Comparison of ENCODE assay signal across 18 cellular contexts in the genomic region with DNA sequence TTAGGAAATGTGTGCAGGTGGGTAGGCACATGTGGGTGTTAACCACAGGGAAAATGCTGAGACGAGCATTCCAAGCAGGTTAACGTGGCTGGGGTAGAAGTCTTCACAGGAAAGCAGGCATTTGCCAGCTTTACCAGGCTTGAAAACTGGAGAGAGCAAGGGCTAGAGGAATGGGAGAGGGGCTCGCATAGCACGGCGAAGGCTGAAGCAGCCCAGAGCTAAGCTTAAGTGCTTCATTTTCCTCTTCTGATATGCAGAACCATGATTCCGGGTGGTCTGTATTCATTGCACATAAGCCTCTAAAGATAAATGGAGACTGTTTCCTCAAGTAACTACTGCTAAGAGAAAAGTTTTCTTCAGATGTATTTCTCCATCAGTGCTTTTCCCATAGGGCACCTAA.
DNase-seq lines count a peak whose midpoint lies in the region; ATAC-seq and TF ChIP-seq lines count a peak whose summit lies in the region.
"Had no signal": no experiment of that assay in that cellular context is flagged by ENCODE, and none has a peak within 500 bp of the region (broad histone marks: within the 10 kb centered on the region; RNA-seq: fewer than 3 reads in every experiment).

No MANE protein-coding gene starts in this region.

- H3K4me1 ChIP-seq in smooth muscle cell (ENCODE audit: low read depth), result peaks cover 6% of the 10 kb centered on the region
- H3K4me1 ChIP-seq in trophoblast cell (ENCODE audit: control insufficient read depth in 1 of 2, insufficient read depth in 2 of 2, low read length in 2 of 2), result no peaks in the 10 kb centered on the region
- H3K4me1 ChIP-seq: Caco-2 had no signal

- TF ChIP-seq CTCF in smooth muscle cell (IDR thresholded peaks at IDR 0.05; ENCODE audit: borderline replicate concordance, insufficient read depth, poor library complexity, severe bottlenecking), result no peak

- 26% methylated on average over 6 of the region's 6 CpGs for WGBS in smooth muscle cell (ENCODE audit: low lambda C conversion rate)
- WGBS in trophoblast cell (ENCODE audit: extremely low coverage, insufficient coverage, insufficient read length), result no CpG with 5 or more reads among the region's 6 CpGs

- no peak overlapping the region for H4K12ac ChIP-seq in trophoblast cell (ENCODE audit: low read depth, low read length)

- H3K27ac ChIP-seq in smooth muscle cell (ENCODE audit: low read depth), result peak overlapping the region; percentile 77
- H3K27ac ChIP-seq in trophoblast cell (ENCODE audit: low read depth, low read length), result no peak overlapping the region

- no peaks in the 10 kb centered on the region for H4K20me1 ChIP-seq in smooth muscle cell (ENCODE audit: low read depth)

- peak overlapping the region; percentile 93 for H3K27ac Mint-ChIP-seq in activated naive CD4-positive, alpha-beta T cell treated with anti-CD3 and anti-CD28 coated beads, Interleukin-2, amount 10 ng/mL, durations not matched to agents 7 days and 5 days
- H3K27ac Mint-ChIP-seq in activated naive CD4-positive, alpha-beta T cell treated with anti-CD3 and anti-CD28 coated beads, Interleukin-2, amount 50 U/mL, for 72 hours, result peak overlapping the region in 1 of 2 donors; percentile 98
- peak overlapping the region; percentile 89 for H3K27ac Mint-ChIP-seq in activated CD4-positive, alpha-beta memory T cell treated with anti-CD3 and anti-CD28 coated beads for 36 hours
- peak overlapping the region; percentile 74 for H3K27ac Mint-ChIP-seq in activated T-helper 17 cell treated with anti-CD3 and anti-CD28 coated beads, Interleukin-2, amount 50 U/mL, for 72 hours

- peaks cover 6% of the 10 kb centered on the region for H3K9me3 Mint-ChIP-seq in activated naive CD4-positive, alpha-beta T cell treated with anti-CD3 and anti-CD28 coated beads, Interleukin-2, amount 10 ng/mL, durations not matched to agents 7 days and 5 days
- H3K9me3 Mint-ChIP-seq in activated naive CD4-positive, alpha-beta T cell treated with anti-CD3 and anti-CD28 coated beads, Interleukin-2, amount 50 U/mL, for 72 hours, result no peaks in the 10 kb centered on the region
- no peaks in the 10 kb centered on the region for H3K9me3 Mint-ChIP-seq in activated CD4-positive, alpha-beta memory T cell treated with anti-CD3 and anti-CD28 coated beads for 36 hours
- no peaks in the 10 kb centered on the region for H3K9me3 Mint-ChIP-seq in activated T-helper 17 cell treated with anti-CD3 and anti-CD28 coated beads, Interleukin-2, amount 50 U/mL, for 72 hours

- H3K4me2 ChIP-seq in smooth muscle cell (peak overlapping the region; percentile 71), trophoblast cell (ENCODE audit: low read length) (no peak overlapping the region)

- intact Hi-C loops in activated CD4-positive, alpha-beta memory T cell treated with anti-CD3 and anti-CD28 coated beads for 36 hours (cut with micrococcal nuclease), result loop anchor here (2.0 kb wide), 2 partner anchors 281 to 415 kb away; a partner anchor contains a TSS

- H3K79me2 ChIP-seq in smooth muscle cell (ENCODE audit: low read depth), result peaks cover 4% of the 10 kb centered on the region
- H3K79me2 ChIP-seq in trophoblast cell (ENCODE audit: control insufficient read depth, insufficient read depth, low read length, poor library complexity), result no peaks in the 10 kb centered on the region

- H4K91ac ChIP-seq in trophoblast cell (ENCODE audit: low read depth, low read length), result no peak overlapping the region

- no peak overlapping the region for H3K4ac ChIP-seq in trophoblast cell (ENCODE audit: low read depth, low read length)

- no peak overlapping the region for H3K4me3 Mint-ChIP-seq in activated naive CD4-positive, alpha-beta T cell treated with anti-CD3 and anti-CD28 coated beads, Interleukin-2, amount 10 ng/mL, durations not matched to agents 7 days and 5 days
- H3K4me3 Mint-ChIP-seq in activated CD4-positive, alpha-beta memory T cell treated with anti-CD3 and anti-CD28 coated beads for 36 hours, result no peak overlapping the region
- H3K4me3 Mint-ChIP-seq in activated T-helper 17 cell treated with anti-CD3 and anti-CD28 coated beads, Interleukin-2, amount 50 U/mL, for 72 hours, result peak overlapping the region; percentile 18

- POLR2A ChIA-PET in activated CD4-positive, alpha-beta memory T cell treated with anti-CD3 and anti-CD28 coated beads for 36 hours (lab: Charles Lee), result interaction anchor here (1.1 to 1.9 kb wide), 5 partner anchors 32 to 414 kb away, joined by 3 to 25 read pairs (median 4); a partner anchor contains a TSS

- no peak overlapping the region for H3K18ac ChIP-seq in trophoblast cell (ENCODE audit: low read length)

- no peak overlapping the region for H3K23ac ChIP-seq in trophoblast cell (ENCODE audit: low read length)

- H2AK5ac ChIP-seq in trophoblast cell (ENCODE audit: low read length), result no peak overlapping the region

- H3K79me1 ChIP-seq in trophoblast cell (ENCODE audit: low read length), result no peaks in the 10 kb centered on the region

- H2BK120ac ChIP-seq in trophoblast cell (ENCODE audit: insufficient read depth, low read length, poor library complexity), result no peak overlapping the region

- DNase-seq in activated naive CD4-positive, alpha-beta T cell treated with anti-CD3 and anti-CD28 coated beads, Interleukin-2, amount 10 ng/mL, durations not matched to agents 7 days and 5 days, result no peak
- no peak for DNase-seq in activated naive CD4-positive, alpha-beta T cell treated with anti-CD3 and anti-CD28 coated beads, Interleukin-2, amount 50 U/mL, for 72 hours (ENCODE audit: low spot score in 2 of 2)
- no peak for DNase-seq in activated CD4-positive, alpha-beta memory T cell treated with anti-CD3 and anti-CD28 coated beads for 36 hours
- DNase-seq in smooth muscle cell (lab: John Stamatoyannopoulos, UW; ENCODE audit: unreplicated experiment), result no peak
- no peak for DNase-seq in trophoblast cell
- DNase-seq: Caco-2, DMS153, EL, IMR-90, Karpas-422, MG63, NCI-H1092, NCI-H146, NCI-H2081, NCI-H748 treated with DMSO at 0.1 percent for 48 hours, OCI-M1 had no signal

- peak overlapping the region; percentile 2 for H2AFZ ChIP-seq in smooth muscle cell (ENCODE audit: low read depth)
- no peak overlapping the region for H2AFZ ChIP-seq in trophoblast cell (ENCODE audit: insufficient read depth, low read length, poor library complexity)

- H3F3A ChIP-seq in smooth muscle cell (ENCODE audit: low read depth), result peaks cover 12% of the 10 kb centered on the region

- H3K4me3 ChIP-seq in smooth muscle cell, result no peak overlapping the region
- no peak overlapping the region for H3K4me3 ChIP-seq in trophoblast cell (ENCODE audit: low read depth, low read length)
- H3K4me3 ChIP-seq: MG63 had no signal

- H3K27me3 ChIP-seq in smooth muscle cell (ENCODE audit: low read depth), result no peaks in the 10 kb centered on the region
- no peaks in the 10 kb centered on the region for H3K27me3 ChIP-seq in trophoblast cell (ENCODE audit: insufficient read depth, low read length)

- CTCF ChIA-PET in activated naive CD4-positive, alpha-beta T cell treated with anti-CD3 and anti-CD28 coated beads, Interleukin-2, amount 10 ng/mL, durations not matched to agents 7 days and 5 days (lab: Charles Lee), result interaction anchor here (0.7 to 1.9 kb wide), 3 partner anchors 34 to 209 kb away, joined by 3 to 8 read pairs (median 4); no protein-coding TSS in a partner anchor
- CTCF ChIA-PET in activated CD4-positive, alpha-beta memory T cell treated with anti-CD3 and anti-CD28 coated beads for 36 hours (lab: Charles Lee), result interaction anchor here (0.8 to 2.6 kb wide), 6 partner anchors 113 to 733 kb away, joined by 3 to 12 read pairs (median 5); no protein-coding TSS in a partner anchor

- H3K9me3 ChIP-seq in smooth muscle cell (replicated peaks; ENCODE audit: low read depth) (no peaks in the 10 kb centered on the region), trophoblast cell (ENCODE audit: insufficient read depth, low read depth, low read length) (no peaks in the 10 kb centered on the region)
- H3K9me3 ChIP-seq: Caco-2, MG63 had no signal

- H3K9ac ChIP-seq in smooth muscle cell (ENCODE audit: low read depth), result no peak overlapping the region
- no peak overlapping the region for H3K9ac ChIP-seq in trophoblast cell (ENCODE audit: low read length)

- H3K4me1 Mint-ChIP-seq in activated naive CD4-positive, alpha-beta T cell treated with anti-CD3 and anti-CD28 coated beads, Interleukin-2, amount 10 ng/mL, durations not matched to agents 7 days and 5 days, result peaks cover 62% of the 10 kb centered on the region
- H3K4me1 Mint-ChIP-seq in activated CD4-positive, alpha-beta memory T cell treated with anti-CD3 and anti-CD28 coated beads for 36 hours (ENCODE audit: low read depth), result peaks cover 33% of the 10 kb centered on the region
- peaks cover 17% of the 10 kb centered on the region for H3K4me1 Mint-ChIP-seq in activated T-helper 17 cell treated with anti-CD3 and anti-CD28 coated beads, Interleukin-2, amount 50 U/mL, for 72 hours

- H4K8ac ChIP-seq in trophoblast cell (ENCODE audit: low read depth, low read length), result no peak overlapping the region

- H2BK12ac ChIP-seq in trophoblast cell (ENCODE audit: low read length), result no peak overlapping the region

- no peak overlapping the region for H2BK5ac ChIP-seq in trophoblast cell (ENCODE audit: low read depth, low read length, poor library complexity)

- no peaks in the 10 kb centered on the region for H3K27me3 Mint-ChIP-seq in activated naive CD4-positive, alpha-beta T cell treated with anti-CD3 and anti-CD28 coated beads, Interleukin-2, amount 10 ng/mL, durations not matched to agents 7 days and 5 days
- no peaks in the 10 kb centered on the region for H3K27me3 Mint-ChIP-seq in activated CD4-positive, alpha-beta memory T cell treated with anti-CD3 and anti-CD28 coated beads for 36 hours
- no peaks in the 10 kb centered on the region for H3K27me3 Mint-ChIP-seq in activated T-helper 17 cell treated with anti-CD3 and anti-CD28 coated beads, Interleukin-2, amount 50 U/mL, for 72 hours

- H3K36me3 ChIP-seq in smooth muscle cell (ENCODE audit: low read depth) (no peaks in the 10 kb centered on the region), trophoblast cell (ENCODE audit: control insufficient read depth in 1 of 2, insufficient read depth in 2 of 2, low read length in 2 of 2) (no peaks in the 10 kb centered on the region)
- H3K36me3 ChIP-seq: MG63 had no signal

- H3K14ac ChIP-seq in trophoblast cell (ENCODE audit: low read length), result no peak overlapping the region

- no peak for ATAC-seq in activated naive CD4-positive, alpha-beta T cell treated with anti-CD3 and anti-CD28 coated beads, Interleukin-2, amount 50 U/mL, for 72 hours
- no peak for ATAC-seq in activated T-helper 17 cell treated with anti-CD3 and anti-CD28 coated beads, Interleukin-2, amount 50 U/mL, for 72 hours (replicated peaks)
- no peak for ATAC-seq in HG03342 (IDR thresholded peaks at IDR 0.05; ENCODE audit: unreplicated experiment)

- H3K36me3 Mint-ChIP-seq in activated naive CD4-positive, alpha-beta T cell treated with anti-CD3 and anti-CD28 coated beads, Interleukin-2, amount 10 ng/mL, durations not matched to agents 7 days and 5 days, result peaks cover 17% of the 10 kb centered on the region
- H3K36me3 Mint-ChIP-seq in activated naive CD4-positive, alpha-beta T cell treated with anti-CD3 and anti-CD28 coated beads, Interleukin-2, amount 50 U/mL, for 72 hours, result no peaks in the 10 kb centered on the region
- no peaks in the 10 kb centered on the region for H3K36me3 Mint-ChIP-seq in activated CD4-positive, alpha-beta memory T cell treated with anti-CD3 and anti-CD28 coated beads for 36 hours
- no peaks in the 10 kb centered on the region for H3K36me3 Mint-ChIP-seq in activated T-helper 17 cell treated with anti-CD3 and anti-CD28 coated beads, Interleukin-2, amount 50 U/mL, for 72 hours (ENCODE audit: low read depth)
